ENCODE assay signal across 8 cellular contexts in genomic region chr2:42133771-42134195, GRCh38. TPM values are rescaled to one million over a fixed set of nuclear protein-coding genes. Genes with fewer than 3 reads are reported as not detected.
DNase-seq lines count a peak whose midpoint lies in the region; ATAC-seq and TF ChIP-seq lines count a peak whose summit lies in the region.

No MANE protein-coding gene starts in this region.

- no peaks in the 10 kb centered on the region for H4K20me1 ChIP-seq in PC-9 (ENCODE audit: insufficient read depth)

- no peaks in the 10 kb centered on the region for H3K9me3 Mint-ChIP-seq in CD8-positive, alpha-beta memory T cell
- H3K9me3 Mint-ChIP-seq in effector memory CD8-positive, alpha-beta T cell = no peaks in the 10 kb centered on the region

- no TSS peak for BruUV-seq in PC-9 (replicated peaks; lab: Mats Ljungman, UMichigan)

- H3K36me3 ChIP-seq in CD8-positive, alpha-beta memory T cell (ENCODE audit: insufficient read depth, low read length) = no peaks in the 10 kb centered on the region
- H3K36me3 ChIP-seq in PC-9 (ENCODE audit: low read depth) (no peaks in the 10 kb centered on the region), prostate gland (no peaks in the 10 kb centered on the region)

- peaks cover 80 to 96% (median 92%) of the 10 kb centered on the region in 3 donors for H3K4me1 Mint-ChIP-seq in CD8-positive, alpha-beta memory T cell
- peaks cover 60 to 78% of the 10 kb centered on the region in 2 donors for H3K4me1 Mint-ChIP-seq in effector memory CD8-positive, alpha-beta T cell (ENCODE audit: low read depth in 2 of 2)

- peaks cover 78% of the 10 kb centered on the region for H3K4me1 ChIP-seq in CD8-positive, alpha-beta memory T cell (ENCODE audit: insufficient read depth, low read length)
- H3K4me1 ChIP-seq in PC-9 (replicated peaks; ENCODE audit: insufficient read depth) = peaks cover 74% of the 10 kb centered on the region
- H3K4me1 ChIP-seq in prostate gland (replicated peaks) = peaks cover 17% of the 10 kb centered on the region

- H3K27ac ChIP-seq in CD8-positive, alpha-beta memory T cell (ENCODE audit: low read depth, low read length) = peak overlapping the region; percentile 64
- H3K27ac ChIP-seq in PC-9 (0 out of 2 replicates have a peak overlapping the region, but pooled peaks have one; percentile 29), prostate gland (peak overlapping the region; percentile 63 to 71)

- CTCF ChIA-PET in CD8-positive, alpha-beta memory T cell (lab: Charles Lee) = interaction anchor here (1.0 to 6.6 kb wide), 14 partner anchors 9 to 264 kb away, joined by 3 to 63 read pairs (median 6); no protein-coding TSS in a partner anchor
- CTCF ChIA-PET in PC-9 (lab: Charles Lee) = interaction anchor here (0.7 to 1.6 kb wide), 2 partner anchors 28 to 74 kb away, joined by 4 to 5 read pairs; no protein-coding TSS in a partner anchor

- no peaks in the 10 kb centered on the region for H3K9me3 ChIP-seq in CD8-positive, alpha-beta memory T cell (ENCODE audit: low read length)
- H3K9me3 ChIP-seq in PC-9 (ENCODE audit: insufficient read depth, low read depth) (no peaks in the 10 kb centered on the region), prostate gland (no peaks in the 10 kb centered on the region)

- TF ChIP-seq CTCF in PC-9 (conservative IDR thresholded peaks at IDR 0.05) (no peak), prostate gland (IDR thresholded peaks at IDR 0.05) (no peak)

- peak overlapping the region; percentile 75 for H3K4me2 ChIP-seq in PC-9

- no peak for ATAC-seq in effector memory CD8-positive, alpha-beta T cell (replicated peaks)
- no peak for ATAC-seq in HG03159 (IDR thresholded peaks at IDR 0.05; ENCODE audit: unreplicated experiment)

- peaks cover 66% of the 10 kb centered on the region for H3F3A ChIP-seq in PC-9 (ENCODE audit: insufficient read depth, low read depth)

- no peaks in the 10 kb centered on the region for H3K79me2 ChIP-seq in PC-9 (ENCODE audit: low read depth)

- H3K27me3 ChIP-seq in CD8-positive, alpha-beta memory T cell (ENCODE audit: insufficient read depth, low read length, poor library complexity, severe bottlenecking) = no peaks in the 10 kb centered on the region
- H3K27me3 ChIP-seq in PC-9 (ENCODE audit: insufficient read depth, low read depth) (no peaks in the 10 kb centered on the region), prostate gland (replicated peaks; ENCODE audit: insufficient read depth) (no peaks in the 10 kb centered on the region)

- peak overlapping the region; percentile 24 to 80 (median 77) for H3K4me3 Mint-ChIP-seq in CD8-positive, alpha-beta memory T cell
- peak overlapping the region; percentile 61 to 72 for H3K4me3 Mint-ChIP-seq in effector memory CD8-positive, alpha-beta T cell

- intact Hi-C loops in PC-9 (cut with micrococcal nuclease; ENCODE audit: unreplicated experiment) = loop anchor here (1.0 to 5.0 kb wide), 3 partner anchors 15 to 34 kb away; partner anchors contain the start of gene EML4
- intact Hi-C loops in prostate gland (cut with DNase I) = no loop called here

- peak overlapping the region; percentile 33 for H3K4me3 ChIP-seq in CD8-positive, alpha-beta memory T cell (ENCODE audit: low read length)
- H3K4me3 ChIP-seq in PC-9 (no peak overlapping the region), prostate gland (no peak overlapping the region)

- H3K36me3 Mint-ChIP-seq in CD8-positive, alpha-beta memory T cell = no peaks in the 10 kb centered on the region
- H3K36me3 Mint-ChIP-seq in effector memory CD8-positive, alpha-beta T cell (ENCODE audit: insufficient read depth) = peaks cover 9% of the 10 kb centered on the region

- DNase-seq in CD8-positive, alpha-beta memory T cell = peak in 1 of 5 donors; percentile 14
- DNase-seq in PC-9 (no peak), prostate gland (ENCODE audit: low spot score) (no peak), NCI-H526 treated with DMSO at 0.1 percent for 48 hours (lab: John Stamatoyannopoulos, UW) (no peak), NCI-H2171 (lab: John Stamatoyannopoulos, UW) (no peak), NCI-H2081 (lab: John Stamatoyannopoulos, UW) (no peak)
- DNase-seq in effector memory CD8-positive, alpha-beta T cell = no peak

- peak overlapping the region; percentile 76 to 100 (median 100) for H3K27ac Mint-ChIP-seq in CD8-positive, alpha-beta memory T cell
- H3K27ac Mint-ChIP-seq in effector memory CD8-positive, alpha-beta T cell = peak overlapping the region; percentile 96 to 98

- no peaks in the 10 kb centered on the region for H3K27me3 Mint-ChIP-seq in CD8-positive, alpha-beta memory T cell
- no peaks in the 10 kb centered on the region for H3K27me3 Mint-ChIP-seq in effector memory CD8-positive, alpha-beta T cell

- H2AFZ ChIP-seq in PC-9 = no peak overlapping the region

- 81% methylated on average over 11 of the region's 11 CpGs for WGBS in prostate gland

- POLR2A ChIA-PET in CD8-positive, alpha-beta memory T cell (lab: Charles Lee) = interaction anchor here (1.2 to 2.3 kb wide), 6 partner anchors 8 to 38 kb away, joined by 7 to 62 read pairs (median 16); no protein-coding TSS in a partner anchor
- POLR2A ChIA-PET in PC-9 (lab: Charles Lee; ENCODE audit: unreplicated experiment) = no interaction called here

- no peaks in the 10 kb centered on the region for H3K9me2 ChIP-seq in PC-9 (ENCODE audit: insufficient read depth)

- TF ChIP-seq POLR2A in prostate gland (IDR thresholded peaks at IDR 0.05) = no peak

RNA-seq across cellular contexts. Expression of gene EML4, which starts 35.4 kb away (rescaled TPM):
- 10 to 100 TPM; 58.0 to 61.5 TPM for total RNA-seq in CD8-positive, alpha-beta memory T cell
- polyA plus RNA-seq in CD8-positive, alpha-beta memory T cell = 70.8 TPM
- 52.0 and 64.1 TPM in 2 replicates for total RNA-seq in PC-9 (2021)
- 10 to 100 TPM; 26.3 to 38.2 TPM for total RNA-seq in prostate gland
